33 cellular contexts compared by ENCODE assay signal in genomic region chr1:196955926-196956325, GRCh38. TPM values are rescaled to one million over a fixed set of nuclear protein-coding genes. Genes with fewer than 3 reads are reported as not detected.
"Had no signal": no experiment of that assay in that cellular context is flagged by ENCODE, and none has a peak within 500 bp of the region (broad histone marks: within the 10 kb centered on the region; RNA-seq: fewer than 3 reads in every experiment).

No MANE protein-coding gene starts in this region.

- H3K36me3 ChIP-seq: stomach, suprapubic skin, thoracic aorta, thyroid gland, tibial artery, tibial nerve, transverse colon, upper lobe of left lung, upper lobe of right lung, uterus, vagina had no signal

- H3K27ac Mint-ChIP-seq: stimulated activated effector memory CD8-positive, alpha-beta T cell treated with anti-CD3 and anti-CD28 coated beads, Interleukin-12 subunit alpha, Interleukin-12 subunit beta, amount 100 ng/mL, for 72 hours; stimulated activated memory B cell treated with anti-CD40 and anti-IgM and Interleukin-4, amounts not matched to agents 10 μg/mL and 1 μg/mL and 100 μg/mL, for 72 hours; stimulated activated naive B cell treated with anti-CD40 and anti-IgM and Interleukin-4, amounts not matched to agents 10 μg/mL and 1 μg/mL and 100 μg/mL, for 72 hours; stimulated activated naive CD8-positive, alpha-beta T cell treated with anti-CD3 and anti-CD28 coated beads, Interleukin-15, amount 100 ng/mL, for 72 hours; stimulated activated naive CD8-positive, alpha-beta T cell treated with anti-CD3 and anti-CD28 coated beads, Interleukin-15, Interleukin-2, amounts not matched to agents 100 ng/mL and 50 ng/mL, for 24 hours; type B pancreatic cell had no signal

- H3K27ac ChIP-seq: stomach, suprapubic skin, testis, thoracic aorta, thyroid gland, tibial artery, tibial nerve, transverse colon, upper lobe of left lung, upper lobe of right lung, uterus, vagina had no signal

- H3K4me3 Mint-ChIP-seq: stimulated activated effector memory CD8-positive, alpha-beta T cell treated with anti-CD3 and anti-CD28 coated beads, Interleukin-12 subunit alpha, Interleukin-12 subunit beta, amount 100 ng/mL, for 72 hours; stimulated activated memory B cell treated with anti-CD40 and anti-IgM and Interleukin-4, amounts not matched to agents 10 μg/mL and 1 μg/mL and 100 μg/mL, for 72 hours; stimulated activated naive B cell treated with anti-CD40 and anti-IgM and Interleukin-4, amounts not matched to agents 10 μg/mL and 1 μg/mL and 100 μg/mL, for 72 hours; stimulated activated naive CD8-positive, alpha-beta T cell treated with anti-CD3 and anti-CD28 coated beads, Interleukin-15, amount 100 ng/mL, for 72 hours; stimulated activated naive CD8-positive, alpha-beta T cell treated with anti-CD3 and anti-CD28 coated beads, Interleukin-15, Interleukin-2, amounts not matched to agents 100 ng/mL and 50 ng/mL, for 24 hours; type B pancreatic cell had no signal

- H3K4me3 ChIP-seq: stomach, suprapubic skin, testis, thoracic aorta, thyroid gland, tibial artery, tibial nerve, transverse colon, upper lobe of left lung, upper lobe of right lung, uterus, vagina had no signal

- H3K4me1 ChIP-seq: stomach, suprapubic skin, testis, thyroid gland, tibial artery, tibial nerve, transverse colon, upper lobe of left lung, upper lobe of right lung, uterus, vagina had no signal

- H3K9me3 ChIP-seq: stomach, suprapubic skin, testis, thoracic aorta, thyroid gland, tibial artery, tibial nerve, transverse colon, upper lobe of left lung, upper lobe of right lung, uterus, vagina had no signal

- DNase-seq: stimulated activated CD4-positive, alpha-beta T cell treated with anti-CD3 and anti-CD28 coated beads, Interleukin-2, amount 100 ng/mL, for 48 hours; stimulated activated CD4-positive, alpha-beta T cell treated with anti-CD3 and anti-CD28 coated beads, Interleukin-4, amount 100 ng/mL, for 1 hour; stimulated activated CD4-positive, alpha-beta T cell treated with anti-CD3 and anti-CD28 coated beads, Interleukin-4, amount 100 ng/mL, for 24 hours; stimulated activated CD4-positive, alpha-beta T cell treated with anti-CD3 and anti-CD28 coated beads, Interleukin-4, amount 100 ng/mL, for 4 hours; stimulated activated CD8-positive, alpha-beta memory T cell treated with anti-CD3 and anti-CD28 coated beads, Interleukin-4, amount 100 ng/mL, for 48 hours; stimulated activated naive B cell treated with anti-CD40 and anti-IgM and Interleukin-4, amounts not matched to agents 10 μg/mL and 1 μg/mL and 100 μg/mL, for 72 hours; stimulated activated naive CD4-positive, alpha-beta T cell; stimulated activated naive CD4-positive, alpha-beta T cell treated with Interleukin-2 at 50 U/mL for 16 hours; stimulated activated naive CD8-positive, alpha-beta T cell treated with anti-CD3 and anti-CD28 coated beads, Interleukin-15, amount 100 ng/mL, for 72 hours; stimulated activated naive CD8-positive, alpha-beta T cell treated with anti-CD3 and anti-CD28 coated beads, Interleukin-15, Interleukin-2, amounts not matched to agents 100 U/mL and 50 U/mL, for 24 hours; stomach; substantia nigra; testis; thyroid gland; tibial artery; transverse colon; trophoblast cell; upper lobe of left lung; upper lobe of right lung; uterus had no signal

- H3K4me1 Mint-ChIP-seq: stimulated activated effector memory CD8-positive, alpha-beta T cell treated with anti-CD3 and anti-CD28 coated beads, Interleukin-12 subunit alpha, Interleukin-12 subunit beta, amount 100 ng/mL, for 72 hours; stimulated activated memory B cell treated with anti-CD40 and anti-IgM and Interleukin-4, amounts not matched to agents 10 μg/mL and 1 μg/mL and 100 μg/mL, for 72 hours; stimulated activated naive B cell treated with anti-CD40 and anti-IgM and Interleukin-4, amounts not matched to agents 10 μg/mL and 1 μg/mL and 100 μg/mL, for 72 hours; stimulated activated naive CD8-positive, alpha-beta T cell treated with anti-CD3 and anti-CD28 coated beads, Interleukin-15, amount 100 ng/mL, for 72 hours had no signal

- H3K27me3 Mint-ChIP-seq: stimulated activated memory B cell treated with anti-CD40 and anti-IgM and Interleukin-4, amounts not matched to agents 10 μg/mL and 1 μg/mL and 100 μg/mL, for 72 hours; stimulated activated naive B cell treated with anti-CD40 and anti-IgM and Interleukin-4, amounts not matched to agents 10 μg/mL and 1 μg/mL and 100 μg/mL, for 72 hours; stimulated activated naive CD8-positive, alpha-beta T cell treated with anti-CD3 and anti-CD28 coated beads, Interleukin-15, amount 100 ng/mL, for 72 hours; stimulated activated naive CD8-positive, alpha-beta T cell treated with anti-CD3 and anti-CD28 coated beads, Interleukin-15, Interleukin-2, amounts not matched to agents 100 ng/mL and 50 ng/mL, for 24 hours; type B pancreatic cell had no signal

- H3K27me3 ChIP-seq: stomach, suprapubic skin, testis, thyroid gland, tibial artery, tibial nerve, transverse colon, upper lobe of left lung, upper lobe of right lung, uterus, vagina had no signal

- H3K9me3 Mint-ChIP-seq: type B pancreatic cell had no signal

- H3K36me3 Mint-ChIP-seq: stimulated activated effector memory CD8-positive, alpha-beta T cell treated with anti-CD3 and anti-CD28 coated beads, Interleukin-12 subunit alpha, Interleukin-12 subunit beta, amount 100 ng/mL, for 72 hours; stimulated activated memory B cell treated with anti-CD40 and anti-IgM and Interleukin-4, amounts not matched to agents 10 μg/mL and 1 μg/mL and 100 μg/mL, for 72 hours; stimulated activated naive B cell treated with anti-CD40 and anti-IgM and Interleukin-4, amounts not matched to agents 10 μg/mL and 1 μg/mL and 100 μg/mL, for 72 hours; type B pancreatic cell had no signal

RNA-seq across cellular contexts. Expression of gene CFHR2, which starts 12.4 kb away (rescaled TPM):
- total RNA-seq: stomach, subcutaneous adipose tissue, temporal lobe, testis, thoracic aorta, thyroid gland, tibial nerve, transverse colon, upper lobe of right lung, ureter, urinary bladder, uterus, vagina had no signal
- polyA plus RNA-seq: stomach, thymus had no signal

RNA-seq across cellular contexts. Expression of gene CFHR5, which starts 21.4 kb away (rescaled TPM):
- total RNA-seq: stomach, subcutaneous adipose tissue, suprapubic skin, temporal lobe, thoracic aorta, thyroid gland, tibial nerve, transverse colon, upper lobe of left lung, upper lobe of right lung, ureter, urinary bladder, uterus, vagina had no signal
- polyA plus RNA-seq: stomach, thymus had no signal
